In genomic region chr2:12693509-12693908, GRCh38 we compare ENCODE assay signal across 7 cellular contexts.
"Had no signal": no experiment of that assay in that cellular context is flagged by ENCODE, and none has a peak within 500 bp of the region (broad histone marks: within the 10 kb centered on the region; RNA-seq: fewer than 3 reads in every experiment).

No MANE protein-coding gene starts in this region.

- DNase-seq: IMR-90, KBM-7 had no signal

- FAIRE-seq: HepG2, HTR-8/SVneo, K562 had no signal

- H3K4me3 ChIP-seq: K562 had no signal

- ATAC-seq: HepG2, K562 had no signal

- H3K4me3 Mint-ChIP-seq: IgD-negative memory B cell had no signal

- H3K27ac ChIP-seq: HL-60 had no signal

- H3K27ac Mint-ChIP-seq: IgD-negative memory B cell had no signal
